ENCODE assay signal across 16 cellular contexts in the genomic region with DNA sequence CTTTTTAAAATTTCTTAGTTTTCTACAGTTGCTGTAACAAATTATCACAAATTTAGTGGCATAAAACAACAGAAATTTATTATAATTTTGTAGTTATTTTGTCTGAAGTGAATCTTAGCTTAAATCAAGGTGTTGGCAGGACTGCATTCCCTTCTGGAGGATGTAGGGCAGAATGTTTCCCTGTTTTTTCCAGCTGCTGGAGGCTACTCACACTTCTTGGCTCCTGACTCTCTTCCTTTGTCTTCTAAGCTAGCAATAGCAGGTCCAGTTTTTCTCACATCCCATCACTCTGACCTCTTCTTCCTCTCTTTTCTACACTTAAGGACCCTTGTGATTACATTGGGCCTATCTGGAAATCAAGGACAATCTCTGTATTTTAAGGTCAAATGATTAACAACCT.
"Had no signal": no experiment of that assay in that cellular context is flagged by ENCODE, and none has a peak within 500 bp of the region (broad histone marks: within the 10 kb centered on the region; RNA-seq: fewer than 3 reads in every experiment).

No MANE protein-coding gene starts in this region.

- DNase-seq: activated CD4-positive, alpha-beta memory T cell treated with anti-CD3 and anti-CD28 coated beads for 36 hours; activated CD4-positive, CD25-positive, alpha-beta regulatory T cell treated with anti-CD3 and anti-CD28 coated beads, Interleukin-2, amount 50 U/mL, for 72 hours; activated naive CD4-positive, alpha-beta T cell treated with Interleukin-2 at 50 U/mL for 16 hours; activated T-cell treated with anti-CD3 and anti-CD28 coated beads, Interleukin-2, amount 50 U/mL, for 72 hours; central memory CD4-positive, alpha-beta T cell; effector CD8-positive, alpha-beta T cell; erythroblast; left colon; pancreas; stimulated activated CD4-positive, alpha-beta T cell treated with anti-CD3 and anti-CD28 coated beads, Interleukin-4, amount 100 ng/mL, for 1 hour; stimulated activated CD8-positive, alpha-beta memory T cell treated with anti-CD3 and anti-CD28 coated beads, Interleukin-4, amount 100 ng/mL, for 48 hours; stimulated activated naive CD8-positive, alpha-beta T cell treated with anti-CD3 and anti-CD28 coated beads, Interleukin-15, amount 100 ng/mL, for 72 hours; testis had no signal

- H3K4me1 ChIP-seq: pancreas, testis had no signal

- H3K4me1 Mint-ChIP-seq: nephron had no signal

- H3K9me3 Mint-ChIP-seq: activated CD4-positive, alpha-beta memory T cell treated with anti-CD3 and anti-CD28 coated beads for 36 hours; activated T-cell treated with anti-CD3 and anti-CD28 coated beads, Interleukin-2, amount 50 U/mL, for 72 hours; nephron; stimulated activated naive CD8-positive, alpha-beta T cell treated with anti-CD3 and anti-CD28 coated beads, Interleukin-15, amount 100 ng/mL, for 72 hours had no signal

- H3K27ac ChIP-seq: coronary artery, pancreas, testis had no signal

- H3K27me3 ChIP-seq: pancreas, testis had no signal

- ATAC-seq: activated T-cell treated with anti-CD3 and anti-CD28 coated beads, Interleukin-2, amount 50 U/mL, for 72 hours; stimulated activated naive CD8-positive, alpha-beta T cell treated with anti-CD3 and anti-CD28 coated beads, Interleukin-15, amount 100 ng/mL, for 72 hours had no signal

- H3K4me3 Mint-ChIP-seq: activated CD4-positive, alpha-beta memory T cell treated with anti-CD3 and anti-CD28 coated beads for 36 hours; activated T-cell treated with anti-CD3 and anti-CD28 coated beads, Interleukin-2, amount 50 U/mL, for 72 hours; nephron; stimulated activated naive CD8-positive, alpha-beta T cell treated with anti-CD3 and anti-CD28 coated beads, Interleukin-15, amount 100 ng/mL, for 72 hours had no signal

- H3K4me3 ChIP-seq: coronary artery, lung, pancreas, testis had no signal

- H3K27me3 Mint-ChIP-seq: activated CD4-positive, alpha-beta memory T cell treated with anti-CD3 and anti-CD28 coated beads for 36 hours; stimulated activated naive CD8-positive, alpha-beta T cell treated with anti-CD3 and anti-CD28 coated beads, Interleukin-15, amount 100 ng/mL, for 72 hours had no signal

- H3K9me3 ChIP-seq: pancreas, testis had no signal

- H3K27ac Mint-ChIP-seq: activated CD4-positive, alpha-beta memory T cell treated with anti-CD3 and anti-CD28 coated beads for 36 hours; activated T-cell treated with anti-CD3 and anti-CD28 coated beads, Interleukin-2, amount 50 U/mL, for 72 hours; nephron; stimulated activated naive CD8-positive, alpha-beta T cell treated with anti-CD3 and anti-CD28 coated beads, Interleukin-15, amount 100 ng/mL, for 72 hours had no signal

- H3K36me3 ChIP-seq: pancreas had no signal
